In genomic region chr13:83733293-83733692, GRCh38 we compare ENCODE assay signal across 23 cellular contexts.
"Had no signal": no experiment of that assay in that cellular context is flagged by ENCODE, and none has a peak within 500 bp of the region (broad histone marks: within the 10 kb centered on the region; RNA-seq: fewer than 3 reads in every experiment).

No MANE protein-coding gene starts in this region.

- DNase-seq: activated CD4-positive, alpha-beta T cell treated with anti-CD3 and anti-CD28 coated beads for 36 hours; activated CD4-positive, alpha-beta T cell treated with anti-CD3 and anti-CD28 coated beads, Interleukin-2, amount 50 U/mL, for 48 hours; activated CD8-positive, alpha-beta memory T cell treated with anti-CD3 and anti-CD28 coated beads, Interleukin-2, amount 50 U/mL, for 48 hours; activated effector memory CD4-positive, alpha-beta T cell treated with Interleukin-2 at 50 U/mL for 16 hours; activated naive CD4-positive, alpha-beta T cell treated with anti-CD3 and anti-CD28 coated beads for 36 hours; activated naive CD8-positive, alpha-beta T cell treated with anti-CD3 and anti-CD28 coated beads, Interleukin-2, amount 10 ng/mL, durations not matched to agents 7 days and 5 days; activated T-cell treated with anti-CD3 and anti-CD28 coated beads, Interleukin-2, amount 50 U/mL, for 4 hours; amniotic stem cell; colonic mucosa; esophagus squamous epithelium; gastrocnemius medialis; hippocampal formation; left ventricle myocardium inferior; naive thymus-derived CD8-positive, alpha-beta T cell; stimulated activated CD4-positive, alpha-beta T cell treated with anti-CD3 and anti-CD28 coated beads, Interleukin-2, amount 100 ng/mL, for 48 hours; stimulated activated CD8-positive, alpha-beta memory T cell treated with anti-CD3 and anti-CD28 coated beads, Interleukin-4, amount 100 ng/mL, for 48 hours; stimulated activated naive CD4-positive, alpha-beta T cell; upper lobe of right lung had no signal

- ATAC-seq: activated CD4-positive, alpha-beta T cell treated with anti-CD3 and anti-CD28 coated beads for 36 hours; activated T-cell treated with anti-CD3 and anti-CD28 coated beads, Interleukin-2, amount 50 U/mL, for 4 hours; gastrocnemius medialis; naive thymus-derived CD8-positive, alpha-beta T cell; upper lobe of right lung; WTC11 had no signal

- H3K9me3 Mint-ChIP-seq: activated naive CD4-positive, alpha-beta T cell treated with anti-CD3 and anti-CD28 coated beads for 36 hours; activated naive CD8-positive, alpha-beta T cell treated with anti-CD3 and anti-CD28 coated beads, Interleukin-2, amount 10 ng/mL, durations not matched to agents 7 days and 5 days; activated T-cell treated with anti-CD3 and anti-CD28 coated beads, Interleukin-2, amount 50 U/mL, for 4 hours; central memory CD8-positive, alpha-beta T cell; neural progenitor cell; WTC11 had no signal

- H3K27me3 Mint-ChIP-seq: activated CD4-positive, alpha-beta T cell treated with anti-CD3 and anti-CD28 coated beads for 36 hours; activated naive CD8-positive, alpha-beta T cell treated with anti-CD3 and anti-CD28 coated beads, Interleukin-2, amount 10 ng/mL, durations not matched to agents 7 days and 5 days; central memory CD8-positive, alpha-beta T cell; naive thymus-derived CD8-positive, alpha-beta T cell had no signal

- H3K27me3 ChIP-seq: breast epithelium, colonic mucosa, esophagus squamous epithelium, gastrocnemius medialis, neural progenitor cell, upper lobe of right lung had no signal

- H3K4me1 Mint-ChIP-seq: activated CD4-positive, alpha-beta T cell treated with anti-CD3 and anti-CD28 coated beads for 36 hours; activated naive CD8-positive, alpha-beta T cell treated with anti-CD3 and anti-CD28 coated beads, Interleukin-2, amount 10 ng/mL, durations not matched to agents 7 days and 5 days; central memory CD8-positive, alpha-beta T cell; naive thymus-derived CD8-positive, alpha-beta T cell; neural progenitor cell had no signal

- H3K4me3 Mint-ChIP-seq: activated CD4-positive, alpha-beta T cell treated with anti-CD3 and anti-CD28 coated beads for 36 hours; activated naive CD4-positive, alpha-beta T cell treated with anti-CD3 and anti-CD28 coated beads for 36 hours; activated naive CD8-positive, alpha-beta T cell treated with anti-CD3 and anti-CD28 coated beads, Interleukin-2, amount 10 ng/mL, durations not matched to agents 7 days and 5 days; activated T-cell treated with anti-CD3 and anti-CD28 coated beads, Interleukin-2, amount 50 U/mL, for 4 hours; central memory CD8-positive, alpha-beta T cell; naive thymus-derived CD8-positive, alpha-beta T cell; neural progenitor cell; WTC11 had no signal

- H3K27ac Mint-ChIP-seq: activated CD4-positive, alpha-beta T cell treated with anti-CD3 and anti-CD28 coated beads for 36 hours; activated naive CD4-positive, alpha-beta T cell treated with anti-CD3 and anti-CD28 coated beads for 36 hours; activated naive CD8-positive, alpha-beta T cell treated with anti-CD3 and anti-CD28 coated beads, Interleukin-2, amount 10 ng/mL, durations not matched to agents 7 days and 5 days; naive thymus-derived CD8-positive, alpha-beta T cell; neural progenitor cell; WTC11 had no signal

- H3K36me3 Mint-ChIP-seq: activated naive CD8-positive, alpha-beta T cell treated with anti-CD3 and anti-CD28 coated beads, Interleukin-2, amount 10 ng/mL, durations not matched to agents 7 days and 5 days; naive thymus-derived CD8-positive, alpha-beta T cell; neural progenitor cell; WTC11 had no signal

- H3K27ac ChIP-seq: breast epithelium, colonic mucosa, esophagus squamous epithelium, gastrocnemius medialis, left ventricle myocardium inferior, neural progenitor cell, prostate gland, upper lobe of right lung had no signal

- H3K4me3 ChIP-seq: breast epithelium, colonic mucosa, esophagus squamous epithelium, gastrocnemius medialis, left ventricle myocardium inferior, neural progenitor cell, prostate gland, upper lobe of right lung had no signal
